9 cellular contexts compared by ENCODE assay signal in genomic region chr11:109970516-109971183, GRCh38.
DNase-seq lines count a peak whose midpoint lies in the region; ATAC-seq and TF ChIP-seq lines count a peak whose summit lies in the region.
"Had no signal": no experiment of that assay in that cellular context is flagged by ENCODE, and none has a peak within 500 bp of the region (broad histone marks: within the 10 kb centered on the region; RNA-seq: fewer than 3 reads in every experiment).

No MANE protein-coding gene starts in this region.

- peaks cover 2% of the 10 kb centered on the region for H3K36me3 Mint-ChIP-seq in activated naive CD4-positive, alpha-beta T cell treated with anti-CD3 and anti-CD28 coated beads, Interleukin-2, amount 10 ng/mL, durations not matched to agents 7 days and 5 days
- no peaks in the 10 kb centered on the region for H3K36me3 Mint-ChIP-seq in stimulated activated naive CD8-positive, alpha-beta T cell treated with anti-CD3 and anti-CD28 coated beads, Interleukin-15, Interleukin-2, amounts not matched to agents 100 ng/mL and 50 ng/mL, for 24 hours (ENCODE audit: low read depth)

- H3K27me3 ChIP-seq in effector memory CD4-positive, alpha-beta T cell (replicated peaks; ENCODE audit: control insufficient read depth, insufficient read depth, low read length, poor library complexity, severe bottlenecking) = no peaks in the 10 kb centered on the region
- H3K27me3 ChIP-seq in right lobe of liver = no peaks in the 10 kb centered on the region

- H3K27me3 Mint-ChIP-seq in activated naive CD4-positive, alpha-beta T cell treated with anti-CD3 and anti-CD28 coated beads, Interleukin-2, amount 10 ng/mL, durations not matched to agents 7 days and 5 days = peaks cover 19% of the 10 kb centered on the region
- peaks cover 15% of the 10 kb centered on the region for H3K27me3 Mint-ChIP-seq in stimulated activated naive CD8-positive, alpha-beta T cell treated with anti-CD3 and anti-CD28 coated beads, Interleukin-15, Interleukin-2, amounts not matched to agents 100 ng/mL and 50 ng/mL, for 24 hours

- no peak for TF ChIP-seq POLR2A in right lobe of liver (IDR thresholded peaks at IDR 0.05)

- CTCF ChIA-PET in activated naive CD4-positive, alpha-beta T cell treated with anti-CD3 and anti-CD28 coated beads, Interleukin-2, amount 10 ng/mL, durations not matched to agents 7 days and 5 days (lab: Charles Lee) = interaction anchor here (1.1 kb wide), 2 partner anchors 8 to 14 kb away, joined by 3 to 4 read pairs; no protein-coding TSS in a partner anchor

- H3K27ac Mint-ChIP-seq in activated naive CD4-positive, alpha-beta T cell treated with anti-CD3 and anti-CD28 coated beads, Interleukin-2, amount 10 ng/mL, durations not matched to agents 7 days and 5 days = peak overlapping the region; percentile 70
- peak overlapping the region; percentile 79 for H3K27ac Mint-ChIP-seq in stimulated activated naive CD8-positive, alpha-beta T cell treated with anti-CD3 and anti-CD28 coated beads, Interleukin-15, Interleukin-2, amounts not matched to agents 100 ng/mL and 50 ng/mL, for 24 hours

- 53% methylated on average over 9 of the region's 9 CpGs for WGBS in right lobe of liver (ENCODE audit: insufficient coverage, low coverage, low lambda C conversion rate, missing lambda C conversion rate)

- no peak overlapping the region for H3K27ac ChIP-seq in effector memory CD4-positive, alpha-beta T cell (ENCODE audit: insufficient read depth, low read length, poor library complexity, severe bottlenecking)
- H3K27ac ChIP-seq in right lobe of liver = no peak overlapping the region

- no peaks in the 10 kb centered on the region for H3K36me3 ChIP-seq in effector memory CD4-positive, alpha-beta T cell (ENCODE audit: control insufficient read depth, insufficient read depth, low read length)
- no peaks in the 10 kb centered on the region for H3K36me3 ChIP-seq in right lobe of liver

- no peak for DNase-seq in activated naive CD4-positive, alpha-beta T cell treated with anti-CD3 and anti-CD28 coated beads, Interleukin-2, amount 10 ng/mL, durations not matched to agents 7 days and 5 days
- DNase-seq in activated naive CD4-positive, alpha-beta T cell treated with anti-CD3 and anti-CD28 coated beads, Interleukin-2, amount 50 U/mL, for 16 hours = no peak
- DNase-seq in MV-4-11 (lab: John Stamatoyannopoulos, UW) (peak; percentile 31), right lobe of liver (no peak), NAMALWA (ENCODE audit: low spot score) (no peak)
- no peak for DNase-seq in effector memory CD4-positive, alpha-beta T cell
- DNase-seq: SHP77 had no signal

- no peak overlapping the region for H3K4me3 ChIP-seq in effector memory CD4-positive, alpha-beta T cell (ENCODE audit: insufficient read depth, low read depth, low read length, poor library complexity, severe bottlenecking)
- no peak overlapping the region for H3K4me3 ChIP-seq in right lobe of liver

- intact Hi-C loops in right lobe of liver (cut with DNase I) = no loop called here

- H3K4me1 ChIP-seq in effector memory CD4-positive, alpha-beta T cell (ENCODE audit: control insufficient read depth, insufficient read depth, low read length, poor library complexity, severe bottlenecking) = no peaks in the 10 kb centered on the region
- no peaks in the 10 kb centered on the region for H3K4me1 ChIP-seq in right lobe of liver

- H3K9me3 ChIP-seq in effector memory CD4-positive, alpha-beta T cell (ENCODE audit: control insufficient read depth, low read length) = no peaks in the 10 kb centered on the region
- H3K9me3 ChIP-seq in right lobe of liver = no peaks in the 10 kb centered on the region

- TF ChIP-seq CTCF in right lobe of liver (IDR thresholded peaks at IDR 0.05) = no peak

- H3K4me1 Mint-ChIP-seq in activated naive CD4-positive, alpha-beta T cell treated with anti-CD3 and anti-CD28 coated beads, Interleukin-2, amount 10 ng/mL, durations not matched to agents 7 days and 5 days = peaks cover 18% of the 10 kb centered on the region
- peaks cover 54% of the 10 kb centered on the region for H3K4me1 Mint-ChIP-seq in stimulated activated naive CD8-positive, alpha-beta T cell treated with anti-CD3 and anti-CD28 coated beads, Interleukin-15, Interleukin-2, amounts not matched to agents 100 ng/mL and 50 ng/mL, for 24 hours (ENCODE audit: low read depth)

- H3K4me3 Mint-ChIP-seq in activated naive CD4-positive, alpha-beta T cell treated with anti-CD3 and anti-CD28 coated beads, Interleukin-2, amount 10 ng/mL, durations not matched to agents 7 days and 5 days = no peak overlapping the region
- no peak overlapping the region for H3K4me3 Mint-ChIP-seq in stimulated activated naive CD8-positive, alpha-beta T cell treated with anti-CD3 and anti-CD28 coated beads, Interleukin-15, Interleukin-2, amounts not matched to agents 100 ng/mL and 50 ng/mL, for 24 hours

- peak; percentile 57 for ATAC-seq in HG02840 (IDR thresholded peaks at IDR 0.05; ENCODE audit: low FRiP score, unreplicated experiment)
- ATAC-seq in right lobe of liver = no peak

- no peaks in the 10 kb centered on the region for H3K9me3 Mint-ChIP-seq in activated naive CD4-positive, alpha-beta T cell treated with anti-CD3 and anti-CD28 coated beads, Interleukin-2, amount 10 ng/mL, durations not matched to agents 7 days and 5 days
- H3K9me3 Mint-ChIP-seq in stimulated activated naive CD8-positive, alpha-beta T cell treated with anti-CD3 and anti-CD28 coated beads, Interleukin-15, Interleukin-2, amounts not matched to agents 100 ng/mL and 50 ng/mL, for 24 hours = peaks cover 4% of the 10 kb centered on the region
